13 cellular contexts compared by ENCODE assay signal in genomic region chr16:9138021-9138680, GRCh38. TPM values are rescaled to one million over a fixed set of nuclear protein-coding genes. Genes with fewer than 3 reads are reported as not detected.
DNase-seq lines count a peak whose midpoint lies in the region; ATAC-seq and TF ChIP-seq lines count a peak whose summit lies in the region.
"Had no signal": no experiment of that assay in that cellular context is flagged by ENCODE, and none has a peak within 500 bp of the region (broad histone marks: within the 10 kb centered on the region; RNA-seq: fewer than 3 reads in every experiment).

No MANE protein-coding gene starts in this region.

- no peak overlapping the region for H3K27ac ChIP-seq in CD4-positive, CD25-positive, alpha-beta regulatory T cell (ENCODE audit: insufficient read depth, low read length, poor library complexity, severe bottlenecking)
- H3K27ac ChIP-seq in OCI-LY3 (ENCODE audit: low read length) (no peak overlapping the region), spleen (no peak overlapping the region), transverse colon (no peak overlapping the region)
- H3K27ac ChIP-seq: Peyer's patch had no signal

- in situ Hi-C loops in transverse colon (cut with MboI; ENCODE audit: low pct_ligation_motif_present in 1 of 4, low pct_unique_long_range_greater_than_20kb in 1 of 4, low sequenced_read_pairs in 3 of 4), result loop anchor here in 3 of 4 donors (25.0 kb wide), 4 partner anchors 251 to 1599 kb away; partner anchors contain the start of genes ABAT (in 1 of the 3), LITAFD (in 1 of the 3) and NUBP1 (in 1 of the 3)

- 78 to 87% (median 84%) methylated on average over 14 of the region's 14 CpGs for WGBS in spleen, 5 donors
- WGBS in transverse colon (ENCODE audit: low coverage in 1 of 2), 2 donors, result 71 to 73% methylated on average over 11 to 14 of the region's 14 CpGs

- no peaks in the 10 kb centered on the region for H4K20me1 ChIP-seq in OCI-LY3 (ENCODE audit: insufficient read depth, low read length)

- TF ChIP-seq EP300 in transverse colon (IDR thresholded peaks at IDR 0.05; ENCODE audit: low read depth), result no peak

- H3K4me2 ChIP-seq in OCI-LY3 (ENCODE audit: low read length), result peak overlapping the region; percentile 90; the same call in 1 of the 2 replicates

- H3K36me3 Mint-ChIP-seq in CD4-positive, CD25-positive, alpha-beta regulatory T cell, result peaks cover 4% of the 10 kb centered on the region

- H3K27ac Mint-ChIP-seq in CD4-positive, CD25-positive, alpha-beta regulatory T cell, result peak overlapping the region in 2 of 3 donors; percentile 38 to 71

- no peaks in the 10 kb centered on the region for H3K79me2 ChIP-seq in OCI-LY3 (ENCODE audit: low read length)

- ATAC-seq in CD4-positive, CD25-positive, alpha-beta regulatory T cell (ENCODE audit: low read depth in 2 of 2), result no peak
- no peak for ATAC-seq in HG02884 (IDR thresholded peaks at IDR 0.05; ENCODE audit: unreplicated experiment)

- no peak overlapping the region for H3K4me3 ChIP-seq in CD4-positive, CD25-positive, alpha-beta regulatory T cell (ENCODE audit: low read depth, low read length)
- no peak overlapping the region for H3K4me3 ChIP-seq in OCI-LY3 (ENCODE audit: low read length)
- no peak overlapping the region for H3K4me3 ChIP-seq in spleen
- H3K4me3 ChIP-seq in transverse colon, result no peak overlapping the region
- H3K4me3 ChIP-seq: K562, MG63 had no signal

- intact Hi-C loops in spleen (cut with DNase I; ENCODE audit: low total_unique reads), result loop anchor here (10.0 kb wide), 1 partner anchor 1047 kb away; the partner anchor contains the start of gene GRIN2A
- intact Hi-C loops in transverse colon (cut with DNase I; ENCODE audit: low total_unique reads), result no loop called here

- DNase-seq in CD4-positive, CD25-positive, alpha-beta regulatory T cell, result no peak
- DNase-seq in islet precursor cell, result peak; percentile 2
- DNase-seq in spleen, result peak; percentile 58
- DNase-seq in transverse colon, result no peak
- no peak for DNase-seq in activated CD4-positive, CD25-positive, alpha-beta regulatory T cell treated with anti-CD3 and anti-CD28 coated beads, Interleukin-2, amount 50 U/mL, for 72 hours
- DNase-seq: NCI-H1048, NCI-H1417 treated with DMSO at 0.1 percent for 48 hours had no signal

- TF ChIP-seq CTCF in OCI-LY3 (IDR thresholded peaks at IDR 0.05; ENCODE audit: low read depth, low read length) (no peak), spleen (IDR thresholded peaks at IDR 0.05 in 8 of 11, conservative IDR thresholded peaks at IDR 0.05 in 3 of 11) (no peak), transverse colon (IDR thresholded peaks at IDR 0.05) (no peak)

- H2AFZ ChIP-seq in OCI-LY3 (ENCODE audit: low read depth, low read length), result no peak overlapping the region

- H3K36me3 ChIP-seq in CD4-positive, CD25-positive, alpha-beta regulatory T cell (ENCODE audit: control insufficient read depth, insufficient read depth, low read length), result no peaks in the 10 kb centered on the region
- H3K36me3 ChIP-seq in OCI-LY3 (replicated peaks; ENCODE audit: low read depth, low read length) (no peaks in the 10 kb centered on the region), spleen (no peaks in the 10 kb centered on the region), transverse colon (no peaks in the 10 kb centered on the region)
- H3K36me3 ChIP-seq: BE2C, Peyer's patch had no signal

- H3K9me3 ChIP-seq in CD4-positive, CD25-positive, alpha-beta regulatory T cell (ENCODE audit: control insufficient read depth in 2 of 2, low read length in 2 of 2), result no peaks in the 10 kb centered on the region
- no peaks in the 10 kb centered on the region for H3K9me3 ChIP-seq in OCI-LY3 (ENCODE audit: insufficient read depth, low read length)
- no peaks in the 10 kb centered on the region for H3K9me3 ChIP-seq in spleen
- no peaks in the 10 kb centered on the region for H3K9me3 ChIP-seq in transverse colon
- H3K9me3 ChIP-seq: BE2C, MG63, Peyer's patch had no signal

- H3K4me1 Mint-ChIP-seq in CD4-positive, CD25-positive, alpha-beta regulatory T cell, result peaks cover 14 to 32% (median 15%) of the 10 kb centered on the region in 4 donors

- peaks cover 5% of the 10 kb centered on the region for H3K27me3 Mint-ChIP-seq in CD4-positive, CD25-positive, alpha-beta regulatory T cell

- H3K4me1 ChIP-seq in CD4-positive, CD25-positive, alpha-beta regulatory T cell (ENCODE audit: control insufficient read depth, insufficient read depth, low read length, poor library complexity, severe bottlenecking), result peaks cover 9% of the 10 kb centered on the region
- H3K4me1 ChIP-seq in OCI-LY3 (ENCODE audit: low read length) (peaks cover 9% of the 10 kb centered on the region), spleen (peaks cover 8 to 41% (median 26%) of the 10 kb centered on the region in 6 donors), transverse colon (peaks cover 0 to 9% (median 6%) of the 10 kb centered on the region in 4 donors)
- H3K4me1 ChIP-seq: BE2C had no signal

- TF ChIP-seq POLR2A in spleen (IDR thresholded peaks at IDR 0.05) (no peak), transverse colon (IDR thresholded peaks at IDR 0.05) (no peak)

- no peak overlapping the region for H3K4me3 Mint-ChIP-seq in CD4-positive, CD25-positive, alpha-beta regulatory T cell

- H3K9ac ChIP-seq in OCI-LY3 (ENCODE audit: low read length), result no peak overlapping the region

- H3K9me3 Mint-ChIP-seq in CD4-positive, CD25-positive, alpha-beta regulatory T cell, result no peaks in the 10 kb centered on the region

- no peaks in the 10 kb centered on the region for H3K27me3 ChIP-seq in CD4-positive, CD25-positive, alpha-beta regulatory T cell (ENCODE audit: control insufficient read depth, insufficient read depth, low read length)
- H3K27me3 ChIP-seq in OCI-LY3 (ENCODE audit: low read depth, low read length), result peaks cover 7% of the 10 kb centered on the region
- H3K27me3 ChIP-seq in spleen (replicated peaks in 1 of 7), result no peaks in the 10 kb centered on the region
- no peaks in the 10 kb centered on the region for H3K27me3 ChIP-seq in transverse colon
- H3K27me3 ChIP-seq: BE2C, MG63, Peyer's patch had no signal

RNA-seq across cellular contexts. Expression of gene HAPSTR1, which starts 46.7 kb away (rescaled TPM):
- 125 TPM for total RNA-seq in CD4-positive, CD25-positive, alpha-beta regulatory T cell
- polyA plus RNA-seq in CD4-positive, CD25-positive, alpha-beta regulatory T cell, result 10 to 100 TPM; 11.7 to 17.8 (median 13.6) TPM
- total RNA-seq in spleen (10 to 100 TPM; 60.0 to 84.1 (median 76.3) TPM), transverse colon (10 to 100 TPM; 41.4 to 68.5 (median 58.4) TPM)
- 10 to 100 TPM in 1 of 3 donors, 1 to 10 TPM in 2; 7.3 to 15.0 (median 8.4) TPM for polyA plus RNA-seq in spleen

Comparison
In these comparisons a context has a peak if more than half of its experiments do, and no peak if none do; other contexts are left out.
1. DNase-seq: peak in islet precursor cell (single experiment) and spleen (single experiment); none in CD4-positive, CD25-positive, alpha-beta regulatory T cell (0 of 3), transverse colon (single experiment) and activated CD4-positive, CD25-positive, alpha-beta regulatory T cell treated with anti-CD3 and anti-CD28 coated beads, Interleukin-2, amount 50 U/mL, for 72 hours (single experiment).